8 cellular contexts compared by ENCODE assay signal in the genomic region with DNA sequence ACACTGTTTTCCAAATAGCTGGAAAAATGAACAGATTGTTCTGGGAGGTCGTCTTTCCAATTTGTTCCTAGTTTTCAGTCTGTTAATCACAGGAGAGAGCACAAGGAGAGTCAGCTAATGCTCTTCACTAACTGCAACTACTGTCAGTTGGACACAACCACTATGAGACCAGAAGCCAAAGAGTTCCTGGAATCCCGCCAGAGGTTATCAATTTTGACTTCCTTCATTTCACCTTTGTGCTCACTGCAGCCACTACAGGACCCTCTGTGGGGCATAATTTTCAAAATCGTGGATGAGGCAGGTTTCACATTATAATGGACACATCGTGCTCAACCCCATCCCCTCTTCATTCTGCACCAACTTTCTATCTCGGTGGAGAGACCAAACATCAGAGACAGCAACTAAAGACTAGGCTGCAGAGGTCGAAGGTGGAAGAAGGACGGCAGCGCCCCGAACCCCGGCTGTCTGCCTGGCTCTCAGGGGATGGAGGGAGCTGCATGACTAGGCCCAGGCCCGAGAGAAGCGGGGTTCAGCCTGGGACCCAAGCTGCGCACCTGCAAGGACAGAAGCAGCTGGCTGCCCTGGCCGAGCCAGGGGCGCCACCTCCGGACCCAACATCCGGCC. TPM values are rescaled to one million over a fixed set of nuclear protein-coding genes. Genes with fewer than 3 reads are reported as not detected.
DNase-seq lines count a peak whose midpoint lies in the region; TF ChIP-seq lines count a peak whose summit lies in the region.

No MANE protein-coding gene starts in this region.

- peaks cover 20% of the 10 kb centered on the region for H3K36me3 ChIP-seq in OCI-LY1 (ENCODE audit: insufficient read depth, low read length)
- peaks cover 10% of the 10 kb centered on the region for H3K36me3 ChIP-seq in ectodermal cell (ENCODE audit: control insufficient read depth, insufficient read depth, low read length)
- peaks cover 30% of the 10 kb centered on the region for H3K36me3 ChIP-seq in neuron (ENCODE audit: insufficient read depth, low read length)

- TF ChIP-seq CTCF in OCI-LY1 (IDR thresholded peaks at IDR 0.05; ENCODE audit: low read length): no peak

- peak; percentile 61 for DNase-seq in DMS153 (lab: John Stamatoyannopoulos, UW)
- no peak for DNase-seq in DMS153 treated with DMSO at 0.1 percent for 48 hours (lab: John Stamatoyannopoulos, UW; ENCODE audit: unreplicated experiment)
- DNase-seq in DMS79 (lab: John Stamatoyannopoulos, UW): no peak
- DNase-seq in dermis blood vessel endothelial cell: no peak
- DNase-seq in globus pallidus (ENCODE audit: low spot score): no peak

- H3K79me2 ChIP-seq in OCI-LY1 (ENCODE audit: insufficient read depth, low read length): no peaks in the 10 kb centered on the region; the same call in 1 of the 2 replicates

- H3K9ac ChIP-seq in OCI-LY1 (ENCODE audit: low read length): peak overlapping the region; percentile 82

- H2AFZ ChIP-seq in OCI-LY1 (ENCODE audit: low read length): no peak overlapping the region
- H2AFZ ChIP-seq in neuron (ENCODE audit: low read depth, low read length): no peak overlapping the region

- H3K4me1 ChIP-seq in OCI-LY1 (ENCODE audit: insufficient read depth, low read length, severe bottlenecking): peaks cover 39% of the 10 kb centered on the region
- H3K4me1 ChIP-seq in ectodermal cell (ENCODE audit: control insufficient read depth, insufficient read depth, low read length): peaks cover 13% of the 10 kb centered on the region
- H3K4me1 ChIP-seq in neuron (ENCODE audit: insufficient read depth, low read length): peaks cover 42% of the 10 kb centered on the region

- H3K27ac ChIP-seq in OCI-LY1 (ENCODE audit: low read depth, low read length, poor library complexity, severe bottlenecking) (peak overlapping the region; percentile 79), ectodermal cell (ENCODE audit: insufficient read depth, low read depth, low read length, poor library complexity, severe bottlenecking) (peak overlapping the region; percentile 90)

- peak overlapping the region; percentile 93 for H3K4me2 ChIP-seq in OCI-LY1 (ENCODE audit: low read length)

- WGBS in ectodermal cell, 2 experiments: 5% methylated on average over 17 of the region's 17 CpGs

- no peaks in the 10 kb centered on the region for H3K9me2 ChIP-seq in OCI-LY1 (ENCODE audit: low read depth, low read length)

- peak overlapping the region; percentile 88 for H3K4me3 ChIP-seq in OCI-LY1 (ENCODE audit: low read depth, low read length, poor library complexity, severe bottlenecking)
- H3K4me3 ChIP-seq in ectodermal cell (ENCODE audit: insufficient read depth, low read depth, low read length): peak overlapping the region; percentile 91
- H3K4me3 ChIP-seq in neuron (ENCODE audit: low read length): peak overlapping the region; percentile 69

- no peaks in the 10 kb centered on the region for H3K27me3 ChIP-seq in OCI-LY1 (ENCODE audit: insufficient read depth, low read length)
- H3K27me3 ChIP-seq in ectodermal cell (ENCODE audit: control insufficient read depth, insufficient read depth, low read length, poor library complexity, severe bottlenecking): no peaks in the 10 kb centered on the region
- H3K27me3 ChIP-seq in neuron (ENCODE audit: insufficient read depth, low read length): no peaks in the 10 kb centered on the region

- H4K20me1 ChIP-seq in OCI-LY1 (ENCODE audit: insufficient read depth, low read length): no peaks in the 10 kb centered on the region

- peaks cover 6% of the 10 kb centered on the region; the same call in 1 of the 2 replicates for H3F3A ChIP-seq in OCI-LY1 (ENCODE audit: insufficient read depth, low read length)

- no peaks in the 10 kb centered on the region for H3K9me3 ChIP-seq in OCI-LY1 (ENCODE audit: low read length)
- no peaks in the 10 kb centered on the region for H3K9me3 ChIP-seq in ectodermal cell (ENCODE audit: control insufficient read depth, low read length)
- no peaks in the 10 kb centered on the region for H3K9me3 ChIP-seq in neuron (ENCODE audit: low read length)

RNA-seq across cellular contexts. Expression of a gene that starts 0.6 kb away (rescaled TPM):
- polyA plus RNA-seq in ectodermal cell (2013, experiment 1 of 4): 64.5 TPM
- polyA plus RNA-seq in ectodermal cell (2013, experiment 2 of 4): 68.6 TPM
- polyA plus RNA-seq in ectodermal cell (2013, experiment 3 of 4): 51.6 TPM
- 59.5 TPM for polyA plus RNA-seq in ectodermal cell (2013, experiment 4 of 4)
- total RNA-seq in dermis blood vessel endothelial cell: 62.2 and 80.5 TPM in 2 replicates

RNA-seq across cellular contexts. Expression of a gene that starts 1.0 kb away (rescaled TPM):
- polyA plus RNA-seq in ectodermal cell (2013, experiment 1 of 4): 27.3 TPM
- 28.9 TPM for polyA plus RNA-seq in ectodermal cell (2013, experiment 2 of 4)
- polyA plus RNA-seq in ectodermal cell (2013, experiment 3 of 4): 20.0 TPM
- 23.5 TPM for polyA plus RNA-seq in ectodermal cell (2013, experiment 4 of 4)
- total RNA-seq in dermis blood vessel endothelial cell: 11.9 and 23.1 TPM in 2 replicates

RNA-seq across cellular contexts. Expression of a gene that starts 16.5 kb away (rescaled TPM):
- polyA plus RNA-seq in ectodermal cell (2013, experiment 1 of 4): 0.50 TPM
- polyA plus RNA-seq in ectodermal cell (2013, experiment 2 of 4): 0.64 TPM
- polyA plus RNA-seq in ectodermal cell (2013, experiment 3 of 4): 0.43 TPM
- polyA plus RNA-seq in ectodermal cell (2013, experiment 4 of 4): 0.41 TPM
- total RNA-seq in dermis blood vessel endothelial cell: 0.14 and 0.17 TPM in 2 replicates
